ENCODE assay signal across 1 cellular context in the genomic region with DNA sequence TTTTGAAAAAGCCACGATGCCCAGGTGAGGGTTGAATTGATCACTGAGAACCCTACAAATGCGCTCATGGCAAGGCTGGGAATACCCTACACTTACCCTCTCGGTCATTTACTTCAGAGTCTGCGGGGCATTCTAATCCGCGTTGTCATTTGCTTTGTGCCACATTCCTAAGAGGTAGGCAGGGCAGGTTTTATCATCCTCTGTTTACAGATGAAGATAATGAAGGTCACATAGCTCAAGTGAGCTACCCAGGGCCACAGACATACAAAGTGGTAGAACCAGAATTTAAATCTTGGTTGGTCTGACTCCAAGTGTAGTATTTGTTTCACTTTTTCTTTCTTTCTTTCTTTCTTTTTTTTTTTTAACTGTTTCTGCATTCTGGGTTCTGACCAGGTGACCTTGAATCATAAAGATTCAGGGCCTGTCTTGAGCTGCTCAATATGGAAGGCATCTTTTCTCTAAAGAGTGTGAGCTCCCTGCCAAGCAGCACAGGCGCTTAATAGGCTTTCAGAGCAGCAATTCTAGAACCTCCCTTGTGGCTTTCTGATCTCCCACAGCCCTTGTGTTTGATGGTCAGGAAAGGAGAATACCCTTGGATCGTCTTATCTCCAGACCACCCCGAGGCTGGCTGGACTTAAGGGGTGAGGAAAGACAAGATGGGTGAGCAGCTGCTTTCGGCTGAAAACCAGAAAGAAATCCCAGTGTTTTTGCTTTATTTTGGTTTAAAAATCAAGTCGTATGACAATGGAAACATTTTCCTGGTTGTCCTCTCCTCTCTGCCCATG.
TF ChIP-seq lines count a peak whose summit lies in the region.

No MANE protein-coding gene starts in this region.

TF ChIP-seq in K562, 482 proteins besides CTCF, POLR2A, EP300 and RAD21 (continued from another document):
- TF ChIP-seq HINFP (tag; conservative IDR thresholded peaks at IDR 0.05; ENCODE audit: low read depth), result no peak
- TF ChIP-seq, protein P1, sequence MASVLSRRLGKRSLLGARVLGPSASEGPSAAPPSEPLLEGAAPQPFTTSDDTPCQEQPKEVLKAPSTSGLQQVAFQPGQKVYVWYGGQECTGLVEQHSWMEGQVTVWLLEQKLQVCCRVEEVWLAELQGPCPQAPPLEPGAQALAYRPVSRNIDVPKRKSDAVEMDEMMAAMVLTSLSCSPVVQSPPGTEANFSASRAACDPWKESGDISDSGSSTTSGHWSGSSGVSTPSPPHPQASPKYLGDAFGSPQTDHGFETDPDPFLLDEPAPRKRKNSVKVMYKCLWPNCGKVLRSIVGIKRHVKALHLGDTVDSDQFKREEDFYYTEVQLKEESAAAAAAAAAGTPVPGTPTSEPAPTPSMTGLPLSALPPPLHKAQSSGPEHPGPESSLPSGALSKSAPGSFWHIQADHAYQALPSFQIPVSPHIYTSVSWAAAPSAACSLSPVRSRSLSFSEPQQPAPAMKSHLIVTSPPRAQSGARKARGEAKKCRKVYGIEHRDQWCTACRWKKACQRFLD (CRISPR knock-in tag; IDR thresholded peaks at IDR 0.05), result 0 out of 2 replicates have a peak, but pooled peaks have one; percentile 55
- no peak for TF ChIP-seq SMARCE1 (IDR thresholded peaks at IDR 0.05)
- no peak for TF ChIP-seq ZNF668 (CRISPR knock-in tag; IDR thresholded peaks at IDR 0.05)
- 0 out of 2 replicates have a peak, but pooled peaks have one; percentile 32 for TF ChIP-seq ZNF175 (CRISPR knock-in tag; IDR thresholded peaks at IDR 0.05; ENCODE audit: low read depth)
- no peak for TF ChIP-seq SPI1 (IDR thresholded peaks at IDR 0.05; ENCODE audit: borderline replicate concordance, low read depth, low read length)
- no peak for TF ChIP-seq HDAC2 (IDR thresholded peaks at IDR 0.05)
- TF ChIP-seq ZBTB26 (CRISPR knock-in tag; IDR thresholded peaks at IDR 0.05), result no peak
- no peak for TF ChIP-seq PURB (CRISPR knock-in tag; IDR thresholded peaks at IDR 0.05; ENCODE audit: low read depth)
- no peak for TF ChIP-seq IRF9 (tag; IDR thresholded peaks at IDR 0.05)
